3 cellular contexts compared by ENCODE assay signal in the genomic region with DNA sequence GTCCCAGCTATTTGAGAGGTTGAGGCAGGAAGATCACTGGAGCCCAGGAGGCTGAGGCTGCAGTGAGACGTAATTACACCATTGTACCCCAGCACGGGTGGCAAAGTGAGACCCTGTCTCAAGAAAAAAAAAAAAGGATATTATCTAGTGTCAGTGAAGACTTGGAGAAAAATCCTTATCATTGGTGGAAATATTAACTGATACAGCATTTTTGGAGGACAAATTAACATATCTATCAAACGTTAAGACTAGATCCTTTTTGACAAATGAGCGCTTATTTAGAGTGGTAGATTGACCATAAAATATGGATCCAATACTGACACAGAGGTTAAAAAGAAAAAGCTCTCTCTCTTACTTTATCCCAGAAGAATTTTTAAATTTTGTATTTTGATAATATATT.
A peak's percentile ranks its signal among the peaks of the same experiment; 100 is the strongest.
TF ChIP-seq lines count a peak whose summit lies in the region.

No MANE protein-coding gene starts in this region.

TF ChIP-seq in HepG2, 621 proteins besides CTCF, POLR2A, EP300 and RAD21:
- TF ChIP-seq ZMYM2 (CRISPR knock-in tag; IDR thresholded peaks at IDR 0.05) (no peak), AGO1 (IDR thresholded peaks at IDR 0.05; ENCODE audit: low read depth, low read length, poor library complexity, severe bottlenecking) (no peak), MAFF (IDR thresholded peaks at IDR 0.05; ENCODE audit: low read depth, low read length) (0 out of 2 replicates have a peak, but pooled peaks have one; percentile 2), ZBTB3 (CRISPR knock-in tag; IDR thresholded peaks at IDR 0.05; ENCODE audit: borderline replicate concordance, low read depth) (no peak), MAFK (conservative IDR thresholded peaks at IDR 0.05 in 1 of 2, IDR thresholded peaks at IDR 0.05 in 1 of 2; ENCODE audit: low read length in 2 of 2) (peak in 1 of 2 experiments; percentile 27; a peak in 1 of 4 replicates), TP53 (CRISPR knock-in tag; conservative IDR thresholded peaks at IDR 0.05) (no peak), SATB2 (CRISPR knock-in tag; IDR thresholded peaks at IDR 0.05) (no peak)

TF ChIP-seq in IMR-90, 13 proteins besides CTCF, POLR2A, EP300 and RAD21:
- TF ChIP-seq CEBPB (IDR thresholded peaks at IDR 0.05; ENCODE audit: low read depth, low read length) (no peak), MAZ (IDR thresholded peaks at IDR 0.05; ENCODE audit: borderline replicate concordance, low read depth, low read length) (no peak), CHD1 (IDR thresholded peaks at IDR 0.05; ENCODE audit: low read depth, low read length) (no peak), RCOR1 (IDR thresholded peaks at IDR 0.05; ENCODE audit: insufficient replicate concordance, low read length) (no peak), MXI1 (IDR thresholded peaks at IDR 0.05; ENCODE audit: borderline replicate concordance, low read depth, low read length) (no peak), NFE2L2 (IDR thresholded peaks at IDR 0.05; ENCODE audit: low read depth, low read length) (no peak), RFX5 (IDR thresholded peaks at IDR 0.05; ENCODE audit: low read depth, low read length) (no peak), SMC3 (IDR thresholded peaks at IDR 0.05; ENCODE audit: low read depth, low read length) (no peak), BHLHE40 (IDR thresholded peaks at IDR 0.05; ENCODE audit: low read depth, low read length) (no peak), FOS (IDR thresholded peaks at IDR 0.05; ENCODE audit: low read depth, low read length) (no peak), MAFK (IDR thresholded peaks at IDR 0.05; ENCODE audit: low read depth, low read length) (no peak)
- TF ChIP-seq, protein P1, sequence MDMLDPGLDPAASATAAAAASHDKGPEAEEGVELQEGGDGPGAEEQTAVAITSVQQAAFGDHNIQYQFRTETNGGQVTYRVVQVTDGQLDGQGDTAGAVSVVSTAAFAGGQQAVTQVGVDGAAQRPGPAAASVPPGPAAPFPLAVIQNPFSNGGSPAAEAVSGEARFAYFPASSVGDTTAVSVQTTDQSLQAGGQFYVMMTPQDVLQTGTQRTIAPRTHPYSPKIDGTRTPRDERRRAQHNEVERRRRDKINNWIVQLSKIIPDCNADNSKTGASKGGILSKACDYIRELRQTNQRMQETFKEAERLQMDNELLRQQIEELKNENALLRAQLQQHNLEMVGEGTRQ (IDR thresholded peaks at IDR 0.05; ENCODE audit: low read depth, low read length), result no peak
TF ChIP-seq in IMR-90: peak in this region for 0.

TF ChIP-seq in K562, 482 proteins besides CTCF, POLR2A, EP300 and RAD21:
- no peak for TF ChIP-seq TOE1 (IDR thresholded peaks at IDR 0.05; ENCODE audit: borderline replicate concordance)
- no peak for TF ChIP-seq TOE1 (CRISPR knock-in tag; IDR thresholded peaks at IDR 0.05; ENCODE audit: borderline replicate concordance, low read depth)
- TF ChIP-seq CBX3 (IDR thresholded peaks at IDR 0.05; ENCODE audit: borderline replicate concordance in 1 of 2, low read length in 2 of 2), result no peak
- TF ChIP-seq, protein P2, sequence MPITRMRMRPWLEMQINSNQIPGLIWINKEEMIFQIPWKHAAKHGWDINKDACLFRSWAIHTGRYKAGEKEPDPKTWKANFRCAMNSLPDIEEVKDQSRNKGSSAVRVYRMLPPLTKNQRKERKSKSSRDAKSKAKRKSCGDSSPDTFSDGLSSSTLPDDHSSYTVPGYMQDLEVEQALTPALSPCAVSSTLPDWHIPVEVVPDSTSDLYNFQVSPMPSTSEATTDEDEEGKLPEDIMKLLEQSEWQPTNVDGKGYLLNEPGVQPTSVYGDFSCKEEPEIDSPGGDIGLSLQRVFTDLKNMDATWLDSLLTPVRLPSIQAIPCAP (CRISPR knock-in tag; IDR thresholded peaks at IDR 0.05; ENCODE audit: borderline replicate concordance), result no peak
- peak; percentile 71 for TF ChIP-seq C11orf30 (IDR thresholded peaks at IDR 0.05; ENCODE audit: low read depth)
- TF ChIP-seq ZNF212 (CRISPR knock-in tag; IDR thresholded peaks at IDR 0.05), result no peak
- TF ChIP-seq, protein P3, sequence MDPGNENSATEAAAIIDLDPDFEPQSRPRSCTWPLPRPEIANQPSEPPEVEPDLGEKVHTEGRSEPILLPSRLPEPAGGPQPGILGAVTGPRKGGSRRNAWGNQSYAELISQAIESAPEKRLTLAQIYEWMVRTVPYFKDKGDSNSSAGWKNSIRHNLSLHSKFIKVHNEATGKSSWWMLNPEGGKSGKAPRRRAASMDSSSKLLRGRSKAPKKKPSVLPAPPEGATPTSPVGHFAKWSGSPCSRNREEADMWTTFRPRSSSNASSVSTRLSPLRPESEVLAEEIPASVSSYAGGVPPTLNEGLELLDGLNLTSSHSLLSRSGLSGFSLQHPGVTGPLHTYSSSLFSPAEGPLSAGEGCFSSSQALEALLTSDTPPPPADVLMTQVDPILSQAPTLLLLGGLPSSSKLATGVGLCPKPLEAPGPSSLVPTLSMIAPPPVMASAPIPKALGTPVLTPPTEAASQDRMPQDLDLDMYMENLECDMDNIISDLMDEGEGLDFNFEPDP (CRISPR knock-in tag; IDR thresholded peaks at IDR 0.05), result no peak
- TF ChIP-seq MAFF (IDR thresholded peaks at IDR 0.05; ENCODE audit: low read length), result 0 out of 2 replicates have a peak, but pooled peaks have one; percentile 16
- TF ChIP-seq MYBL2 (IDR thresholded peaks at IDR 0.05; ENCODE audit: low read depth), result no peak
- TF ChIP-seq MYBL2 (CRISPR knock-in tag; IDR thresholded peaks at IDR 0.05; ENCODE audit: borderline replicate concordance), result no peak
- TF ChIP-seq ZNF146 (CRISPR knock-in tag; IDR thresholded peaks at IDR 0.05; ENCODE audit: unreplicated experiment), result no peak
- TF ChIP-seq ZNF316 (IDR thresholded peaks at IDR 0.05), result peak; percentile 89
- TF ChIP-seq, protein P4, sequence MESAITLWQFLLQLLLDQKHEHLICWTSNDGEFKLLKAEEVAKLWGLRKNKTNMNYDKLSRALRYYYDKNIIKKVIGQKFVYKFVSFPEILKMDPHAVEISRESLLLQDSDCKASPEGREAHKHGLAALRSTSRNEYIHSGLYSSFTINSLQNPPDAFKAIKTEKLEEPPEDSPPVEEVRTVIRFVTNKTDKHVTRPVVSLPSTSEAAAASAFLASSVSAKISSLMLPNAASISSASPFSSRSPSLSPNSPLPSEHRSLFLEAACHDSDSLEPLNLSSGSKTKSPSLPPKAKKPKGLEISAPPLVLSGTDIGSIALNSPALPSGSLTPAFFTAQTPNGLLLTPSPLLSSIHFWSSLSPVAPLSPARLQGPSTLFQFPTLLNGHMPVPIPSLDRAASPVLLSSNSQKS (CRISPR knock-in tag; IDR thresholded peaks at IDR 0.05), result no peak
- TF ChIP-seq ARHGAP35 (IDR thresholded peaks at IDR 0.05; ENCODE audit: partially characterized antibody), result no peak
- TF ChIP-seq PYGO2 (tag; IDR thresholded peaks at IDR 0.05), result no peak
- no peak for TF ChIP-seq MECOM (CRISPR knock-in tag; IDR thresholded peaks at IDR 0.05)
- TF ChIP-seq XRCC4 (IDR thresholded peaks at IDR 0.05; ENCODE audit: extremely low read depth, insufficient read depth, insufficient read length), result no peak
- TF ChIP-seq MAFG (tag; conservative IDR thresholded peaks at IDR 0.05), result peak; percentile 44
- TF ChIP-seq, protein P5, sequence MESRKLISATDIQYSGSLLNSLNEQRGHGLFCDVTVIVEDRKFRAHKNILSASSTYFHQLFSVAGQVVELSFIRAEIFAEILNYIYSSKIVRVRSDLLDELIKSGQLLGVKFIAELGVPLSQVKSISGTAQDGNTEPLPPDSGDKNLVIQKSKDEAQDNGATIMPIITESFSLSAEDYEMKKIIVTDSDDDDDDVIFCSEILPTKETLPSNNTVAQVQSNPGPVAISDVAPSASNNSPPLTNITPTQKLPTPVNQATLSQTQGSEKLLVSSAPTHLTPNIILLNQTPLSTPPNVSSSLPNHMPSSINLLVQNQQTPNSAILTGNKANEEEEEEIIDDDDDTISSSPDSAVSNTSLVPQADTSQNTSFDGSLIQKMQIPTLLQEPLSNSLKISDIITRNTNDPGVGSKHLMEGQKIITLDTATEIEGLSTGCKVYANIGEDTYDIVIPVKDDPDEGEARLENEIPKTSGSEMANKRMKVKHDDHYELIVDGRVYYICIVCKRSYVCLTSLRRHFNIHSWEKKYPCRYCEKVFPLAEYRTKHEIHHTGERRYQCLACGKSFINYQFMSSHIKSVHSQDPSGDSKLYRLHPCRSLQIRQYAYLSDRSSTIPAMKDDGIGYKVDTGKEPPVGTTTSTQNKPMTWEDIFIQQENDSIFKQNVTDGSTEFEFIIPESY (CRISPR knock-in tag; IDR thresholded peaks at IDR 0.05), result no peak
- TF ChIP-seq TAF7 (tag; IDR thresholded peaks at IDR 0.05), result no peak
- TF ChIP-seq FOSL1 (tag; conservative IDR thresholded peaks at IDR 0.05), result no peak
